ENCODE assay signal across 16 cellular contexts in genomic region chr9:27765266-27765665, GRCh38.
"Had no signal": no experiment of that assay in that cellular context is flagged by ENCODE, and none has a peak within 500 bp of the region (broad histone marks: within the 10 kb centered on the region; RNA-seq: fewer than 3 reads in every experiment).

No MANE protein-coding gene starts in this region.

- H3K4me2 ChIP-seq: hepatocyte had no signal

- H3K4me3 Mint-ChIP-seq: activated B cell treated with CpG ODN at 0.5 μM for 24 hours; activated naive CD4-positive, alpha-beta T cell treated with anti-CD3 and anti-CD28 coated beads, Interleukin-2, amount 50 U/mL, for 24 hours; natural killer cell treated with Interleukin-12 subunit alpha and Interleukin-12 subunit beta and Interleukin-15 and Interleukin-18, amount 100 ng/mL, for 72 hours; T-helper 1 cell treated with Interleukin-12 subunit alpha and Interleukin-12 subunit beta and Interleukin-4 antibody, amounts not matched to agents 30 μg/mL and 1 μg/mL, for 36 hours had no signal

- H3K79me2 ChIP-seq: hepatocyte had no signal

- H2AFZ ChIP-seq: hepatocyte had no signal

- H3K27me3 ChIP-seq: colonic mucosa, hepatocyte, pancreas, uterus had no signal

- H3K9me3 ChIP-seq: colonic mucosa, lower lobe of right lung, mucosa of descending colon, pancreas, uterus had no signal

- H3K9me3 Mint-ChIP-seq: activated B cell treated with CpG ODN at 0.5 μM for 24 hours; activated naive CD4-positive, alpha-beta T cell treated with anti-CD3 and anti-CD28 coated beads, Interleukin-2, amount 50 U/mL, for 24 hours had no signal

- H3K4me1 ChIP-seq: colonic mucosa, lower lobe of right lung, pancreas, uterus had no signal

- H3K27me3 Mint-ChIP-seq: activated B cell treated with CpG ODN at 0.5 μM for 24 hours; natural killer cell treated with Interleukin-12 subunit alpha and Interleukin-12 subunit beta and Interleukin-15 and Interleukin-18, amount 100 ng/mL, for 72 hours had no signal

- H3K4me1 Mint-ChIP-seq: activated B cell treated with CpG ODN at 0.5 μM for 24 hours; activated naive CD4-positive, alpha-beta T cell treated with anti-CD3 and anti-CD28 coated beads, Interleukin-2, amount 50 U/mL, for 24 hours had no signal

- H3K4me3 ChIP-seq: colonic mucosa, hepatocyte, lower lobe of right lung, mucosa of descending colon, pancreas, skin epidermis, uterus had no signal

- DNase-seq: activated B cell treated with CpG ODN at 0.5 μM for 24 hours; activated CD4-positive, alpha-beta T cell treated with anti-CD3 and anti-CD28 coated beads, Interleukin-2, amount 50 U/mL, for 1 hour; activated effector memory CD4-positive, alpha-beta T cell treated with Interleukin-2 at 50 U/mL for 16 hours; activated T-cell treated with anti-CD3 and anti-CD28 coated beads for 4 hours; amniotic stem cell; colonic mucosa; left cardiac atrium; lower lobe of right lung; mucosa of descending colon; pancreas; uterus had no signal

- H3K27ac ChIP-seq: colonic mucosa, hepatocyte, lower lobe of right lung, pancreas, uterus had no signal

- H3K36me3 ChIP-seq: colonic mucosa, lower lobe of right lung, pancreas, uterus had no signal

- H3K36me3 Mint-ChIP-seq: activated naive CD4-positive, alpha-beta T cell treated with anti-CD3 and anti-CD28 coated beads, Interleukin-2, amount 50 U/mL, for 24 hours; natural killer cell treated with Interleukin-12 subunit alpha and Interleukin-12 subunit beta and Interleukin-15 and Interleukin-18, amount 100 ng/mL, for 72 hours had no signal

- H3K27ac Mint-ChIP-seq: activated B cell treated with CpG ODN at 0.5 μM for 24 hours; activated naive CD4-positive, alpha-beta T cell treated with anti-CD3 and anti-CD28 coated beads, Interleukin-2, amount 50 U/mL, for 24 hours; natural killer cell treated with Interleukin-12 subunit alpha and Interleukin-12 subunit beta and Interleukin-15 and Interleukin-18, amount 100 ng/mL, for 72 hours; T-helper 1 cell treated with Interleukin-12 subunit alpha and Interleukin-12 subunit beta and Interleukin-4 antibody, amounts not matched to agents 30 μg/mL and 1 μg/mL, for 36 hours had no signal
